Comparison of ENCODE assay signal across 20 cellular contexts in the genomic region with DNA sequence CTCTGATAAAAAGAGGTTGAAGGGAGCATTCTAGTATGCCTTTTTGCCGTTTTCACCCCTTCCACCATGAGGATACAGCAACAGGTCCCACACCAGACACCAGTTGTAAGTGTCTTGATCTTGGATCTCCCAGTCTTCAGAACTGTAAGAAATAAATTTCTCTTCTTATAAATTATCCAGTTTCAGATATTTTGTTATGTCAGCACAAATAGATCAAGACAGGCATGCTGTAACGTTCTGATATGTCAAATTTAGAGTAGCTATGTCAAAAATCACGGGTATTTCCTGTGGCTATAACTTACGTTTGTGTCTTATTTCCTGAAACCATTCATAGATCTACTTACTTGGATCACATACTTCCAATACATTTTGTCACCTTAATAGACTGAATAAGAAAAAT. TPM values are rescaled to one million over a fixed set of nuclear protein-coding genes. Genes with fewer than 3 reads are reported as not detected.
A peak's percentile ranks its signal among the peaks of the same experiment; 100 is the strongest.
DNase-seq lines count a peak whose midpoint lies in the region; ATAC-seq, FAIRE-seq and TF ChIP-seq lines count a peak whose summit lies in the region.
"Had no signal": no experiment of that assay in that cellular context is flagged by ENCODE, and none has a peak within 500 bp of the region (broad histone marks: within the 10 kb centered on the region; RNA-seq: fewer than 3 reads in every experiment).

No MANE protein-coding gene starts in this region.

- in situ Hi-C loops in K562 (cut with MboI): loop anchor here (5.0 kb wide), 1 partner anchor 149 kb away; no protein-coding TSS in a partner anchor

- intact Hi-C loops in K562 (cut with micrococcal nuclease): no loop called here

- H3K9me1 ChIP-seq in K562 (ENCODE audit: control insufficient read depth, insufficient read depth, low read length): no peaks in the 10 kb centered on the region

- H4K20me1 ChIP-seq in K562 (replicated peaks; ENCODE audit: control insufficient read depth, insufficient read depth, low read length): no peaks in the 10 kb centered on the region
- H4K20me1 ChIP-seq: BLaER1 treated with 17β-estradiol and CSF1 and Interleukin-3, amounts not matched to agents 10 nM and 100 nM had no signal

- no TSS peak for BruUV-seq in K562 (replicated peaks; lab: Mats Ljungman, UMichigan)

- H2AFZ ChIP-seq in K562 (ENCODE audit: low read depth, low read length): no peak overlapping the region

- H3K27me3 ChIP-seq in K562 (ENCODE audit: control insufficient read depth in 2 of 2, insufficient read depth in 2 of 2, low read length in 2 of 2): no peaks in the 10 kb centered on the region; a peak in 1 of 5 replicates
- H3K27me3 ChIP-seq: BLaER1 treated with 17β-estradiol and CSF1 and Interleukin-3, amounts not matched to agents 10 nM and 100 nM had no signal

- TF ChIP-seq EP300 in A549 (IDR thresholded peaks at IDR 0.05) (no peak), K562 (IDR thresholded peaks at IDR 0.05; ENCODE audit: low read length) (no peak)

- H3K36me3 ChIP-seq in HEK293 (ENCODE audit: control insufficient read depth in 2 of 2, insufficient read depth in 1 of 2, low read length in 2 of 2) (no peaks in the 10 kb centered on the region), K562 (ENCODE audit: control insufficient read depth, insufficient read depth, low read length) (no peaks in the 10 kb centered on the region)
- H3K36me3 ChIP-seq: BLaER1 treated with 17β-estradiol and CSF1 and Interleukin-3, amounts not matched to agents 10 nM and 100 nM had no signal

- TF ChIP-seq CTCF in A549 (IDR thresholded peaks at IDR 0.05) (no peak), HEK293 (tag by site-specific recombination; IDR thresholded peaks at IDR 0.05) (no peak), K562 (IDR thresholded peaks at IDR 0.05 in 2 of 3, conservative IDR thresholded peaks at IDR 0.05 in 1 of 3; ENCODE audit: insufficient read depth in 2 of 3, low read depth in 1 of 3, low read length in 3 of 3) (no peak)

- TF ChIP-seq POLR2A in A549 (IDR thresholded peaks at IDR 0.05; ENCODE audit: low read length): no peak
- TF ChIP-seq POLR2A in K562 (conservative IDR thresholded peaks at IDR 0.05): no peak

- no peak overlapping the region for H3K27ac ChIP-seq in A549
- no peak overlapping the region for H3K27ac ChIP-seq in HEK293 (ENCODE audit: extremely low read depth, low read depth, low read length)
- no peak overlapping the region for H3K27ac ChIP-seq in K562 (ENCODE audit: extremely low read depth, low read depth, low read length)
- H3K27ac ChIP-seq: BLaER1 treated with 17β-estradiol and CSF1 and Interleukin-3, amounts not matched to agents 10 nM and 100 nM; C4-2B had no signal

- H3K4me2 ChIP-seq in A549 (no peak overlapping the region), K562 (ENCODE audit: insufficient read depth, low read length) (no peak overlapping the region)
- H3K4me2 ChIP-seq: BLaER1 treated with 17β-estradiol and CSF1 and Interleukin-3, amounts not matched to agents 10 nM and 100 nM had no signal

- peaks cover 11% of the 10 kb centered on the region for H3K4me1 ChIP-seq in A549
- no peaks in the 10 kb centered on the region for H3K4me1 ChIP-seq in HEK293 (ENCODE audit: control insufficient read depth, insufficient read depth, low read length)
- H3K4me1 ChIP-seq in K562 (replicated peaks in 1 of 2; ENCODE audit: control insufficient read depth in 2 of 2, insufficient read depth in 2 of 2, low read length in 2 of 2): no peaks in the 10 kb centered on the region; a peak in 1 of 5 replicates
- H3K4me1 ChIP-seq: BLaER1 treated with 17β-estradiol and CSF1 and Interleukin-3, amounts not matched to agents 10 nM and 100 nM; Caco-2 had no signal

- DNase-seq in A549 (ENCODE audit: low read depth in 1 of 2, low spot score in 1 of 2): no peak
- DNase-seq in K562 (ENCODE audit: extremely low read depth in 1 of 4, low spot score in 3 of 4): no peak
- DNase-seq in DMS79 treated with DMSO at 0.1 percent for 48 hours (lab: John Stamatoyannopoulos, UW): no peak
- no peak for DNase-seq in GF-D8 (lab: John Stamatoyannopoulos, UW)
- DNase-seq: 8988T; AML-193; Caco-2; Calu3; CD4-positive, alpha-beta T cell; CD8-positive, alpha-beta T cell; DND-41; EL; GDM1 had no signal

- TF ChIP-seq RAD21 in A549 (conservative IDR thresholded peaks at IDR 0.05 in 1 of 2, IDR thresholded peaks at IDR 0.05 in 1 of 2) (no peak), K562 (CRISPR knock-in tag; conservative IDR thresholded peaks at IDR 0.05 in 1 of 2, IDR thresholded peaks at IDR 0.05 in 1 of 2) (no peak)

- no peak for FAIRE-seq in A549 (lab: Jason Lieb, UNC)
- no peak for FAIRE-seq in K562 (lab: Jason Lieb, UNC)
- FAIRE-seq: A204.1, GM12891, GM19239 had no signal

- ATAC-seq in A549 (no peak), K562 (no peak), GM21576 (IDR thresholded peaks at IDR 0.05; ENCODE audit: unreplicated experiment) (no peak)
- ATAC-seq: CD8-positive, alpha-beta T cell had no signal

- no peaks in the 10 kb centered on the region for H3K79me2 ChIP-seq in K562 (ENCODE audit: control insufficient read depth, insufficient read depth, low read length)

- WGBS in A549 (ENCODE audit: missing lambda C conversion rate): 18% methylated on average over 4 of the region's 4 CpGs
- WGBS in K562 (ENCODE audit: insufficient coverage, low coverage, missing lambda C conversion rate): 19% methylated on average over 4 of the region's 4 CpGs

- POLR2A ChIA-PET in A549 (lab: Yijun Ruan, JAX) (no interaction called here), HEK293 (lab: Yijun Ruan, JAX) (no interaction called here), K562 (lab: Yijun Ruan, JAX) (no interaction called here)

- H3K9me3 ChIP-seq in A549 (no peaks in the 10 kb centered on the region; the same call in 2 of the 3 replicates), HEK293 (ENCODE audit: control insufficient read depth, insufficient read depth, low read depth, low read length) (peaks cover 3% of the 10 kb centered on the region; the same call in 1 of the 2 replicates), K562 (replicated peaks; ENCODE audit: control insufficient read depth, insufficient read depth, low read depth, low read length) (no peaks in the 10 kb centered on the region)
- H3K9me3 ChIP-seq: Caco-2 had no signal

- no peak overlapping the region for H3K9ac ChIP-seq in K562 (ENCODE audit: insufficient read depth in 1 of 2, low read depth in 2 of 2, low read length in 2 of 2)
- H3K9ac ChIP-seq: BLaER1 treated with 17β-estradiol and CSF1 and Interleukin-3, amounts not matched to agents 10 nM and 100 nM had no signal

- CTCF ChIA-PET in A549 (lab: Yijun Ruan, JAX): interaction anchor here (1.5 to 2.4 kb wide), 2 partner anchors 15 to 148 kb away, joined by 3 to 11 read pairs; no protein-coding TSS in a partner anchor
- CTCF ChIA-PET in HEK293 (lab: Yijun Ruan, JAX): interaction anchor here (0.6 to 11.3 kb wide), 4 partner anchors 16 to 267 kb away, joined by 3 to 353 read pairs (median 15); no protein-coding TSS in a partner anchor
- CTCF ChIA-PET in K562 (lab: Yijun Ruan, JAX; ENCODE audit: low intra/inter-chr PET ratio): interaction anchor here (0.7 kb wide), 1 partner anchor 831 kb away, joined by 3 read pairs; no protein-coding TSS in a partner anchor

- H3K4me3 ChIP-seq in A549 (no peak overlapping the region), HEK293 (ENCODE audit: low read depth, low read length) (no peak overlapping the region), K562 (no peak overlapping the region)
- H3K4me3 ChIP-seq: BLaER1 treated with 17β-estradiol and CSF1 and Interleukin-3, amounts not matched to agents 10 nM and 100 nM had no signal

TF ChIP-seq in HEK293, 187 proteins besides CTCF, POLR2A, EP300 and RAD21 (continues in another document):
- no peak for TF ChIP-seq ZFP69B (tag by site-specific recombination; IDR thresholded peaks at IDR 0.05)
- no peak for TF ChIP-seq KLF7 (tag by site-specific recombination; IDR thresholded peaks at IDR 0.05; ENCODE audit: borderline replicate concordance)
- TF ChIP-seq GLIS1 (tag by site-specific recombination; IDR thresholded peaks at IDR 0.05): no peak
- no peak for TF ChIP-seq ZNF791 (tag by site-specific recombination; IDR thresholded peaks at IDR 0.05)
- no peak for TF ChIP-seq ZNF549 (tag by site-specific recombination; IDR thresholded peaks at IDR 0.05)

TF ChIP-seq in K562, 482 proteins besides CTCF, POLR2A, EP300 and RAD21 (continues in another document):
- TF ChIP-seq C11orf30 (IDR thresholded peaks at IDR 0.05; ENCODE audit: low read depth) (peak; percentile 77), YY1 (IDR thresholded peaks at IDR 0.05; ENCODE audit: borderline replicate concordance in 1 of 3, control insufficient read depth in 1 of 3, extremely low read depth in 1 of 3, insufficient read depth in 3 of 3, insufficient read length in 1 of 3, insufficient replicate concordance in 2 of 3, low read depth in 1 of 3, low read length in 2 of 3) (no peak), PCBP1 (IDR thresholded peaks at IDR 0.05; ENCODE audit: low read depth, low read length, poor library complexity, severe bottlenecking) (no peak)

RNA-seq across cellular contexts. Expression of a gene that starts 55.9 kb away (rescaled TPM):
- polyA plus RNA-seq in A549 (2011; rRNA removed) (0.94 and 1.2 TPM in 2 replicates), A549 (2017; fragmentation: RNase III; extraction: RNeasy Plus Mini Kit Qiagen cat#74134 plus additional on column Dnase treatment) (0.79 to 1.2 TPM (median 0.83 TPM) in 3 replicates), K562 (2011; rRNA removed) (1.5 and 2.5 TPM in 2 replicates), K562 (2014; fragmentation: Illumina TruSeq; extraction: Trizol) (3.3 and 3.6 TPM in 2 replicates), K562 (2014; fragmentation: Nextera tagmentation; extraction: Ambion mirVana) (1 to 10 TPM; 3.6 to 4.1 TPM), K562 (2014; rRNA removed) (2.6 and 2.8 TPM in 2 replicates)
- polyA plus RNA-seq in A549 (2012; cell fraction: cytosol; rRNA removed): 0.45 and 0.60 TPM in 2 replicates
- 0.26 and 0.49 TPM in 2 replicates for polyA plus RNA-seq in A549 (2012; cell fraction: nucleus; rRNA removed)
- 0.50 and 0.63 TPM in 2 replicates for polyA minus RNA-seq in A549 (2011; rRNA and poly(A)+ RNA removed)
- total RNA-seq in K562 (2011; cell fraction: chromatin; rRNA removed; ENCODE audit: low replicate concordance): 2.9 and 4.0 TPM in 2 replicates
- total RNA-seq in K562 (2011; cell fraction: nucleolus; rRNA removed): 1.4 and 1.8 TPM in 2 replicates
- total RNA-seq in K562 (2011; cell fraction: nucleoplasm; rRNA removed): 2.6 and 2.7 TPM in 2 replicates
- total RNA-seq in K562 (2014; rRNA removed) (3.1 and 3.7 TPM in 2 replicates), K562 (2014; rRNA removed; fragmentation: Illumina TruSeq; extraction: Trizol) (3.1 and 3.3 TPM in 2 replicates), K562 (2015; rRNA removed; fragmentation: Illumina TruSeq; extraction: Trizol) (3.8 and 4.3 TPM in 2 replicates), K562 (2021) (3.2 and 3.4 TPM in 2 replicates)
- polyA plus RNA-seq in K562 (2011; cell fraction: cytosol; rRNA removed): 1.1 and 1.2 TPM in 2 replicates
- 1.1 and 1.2 TPM in 2 replicates for polyA plus RNA-seq in K562 (2011; cell fraction: nucleus; rRNA removed)
- 3.6 and 4.1 TPM in 2 replicates for polyA plus RNA-seq in K562 (2012)
- 1.8 and 2.0 TPM in 2 replicates for polyA minus RNA-seq in K562 (2011; rRNA and poly(A)+ RNA removed)
- 0.48 and 0.91 TPM in 2 replicates for polyA minus RNA-seq in K562 (2011; cell fraction: cytosol; rRNA and poly(A)+ RNA removed)
- 0.67 and 0.78 TPM in 2 replicates for polyA minus RNA-seq in K562 (2011; cell fraction: nucleus; rRNA and poly(A)+ RNA removed)
